In the genomic region with DNA sequence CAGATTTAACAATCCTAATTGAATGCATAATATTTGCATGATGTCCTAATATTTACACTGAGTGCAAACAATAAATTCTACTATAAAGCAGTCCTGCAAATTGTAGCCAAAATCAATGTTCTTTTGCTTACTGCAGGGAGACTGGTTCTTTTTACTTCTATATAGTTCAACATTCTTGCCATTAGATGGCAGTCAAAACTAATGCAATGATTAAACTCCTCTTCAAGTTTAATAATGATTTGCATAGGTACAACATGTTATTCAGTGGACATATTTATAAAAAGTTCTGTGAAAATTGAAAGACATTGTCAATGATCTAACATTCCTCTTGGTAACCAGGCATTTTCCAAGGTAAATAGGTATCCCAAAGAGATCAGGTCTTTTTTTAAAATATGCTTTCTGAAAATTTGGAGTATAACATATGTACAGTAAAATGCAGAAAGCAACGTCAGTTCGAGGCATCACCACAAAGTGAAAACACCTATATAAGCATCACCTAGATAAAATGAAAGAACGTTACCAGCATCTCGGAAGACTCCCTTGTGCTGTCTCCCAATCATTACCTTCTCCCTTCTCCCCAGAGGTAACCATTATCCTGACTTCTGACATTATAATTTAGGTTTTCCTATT, we compare ENCODE assay signal across 8 cellular contexts. TPM values are rescaled to one million over a fixed set of nuclear protein-coding genes. Genes with fewer than 3 reads are reported as not detected.
DNase-seq lines count a peak whose midpoint lies in the region; ATAC-seq, FAIRE-seq and TF ChIP-seq lines count a peak whose summit lies in the region.

No MANE protein-coding gene starts in this region.

- peak; percentile 3 for DNase-seq in DMS153 (lab: John Stamatoyannopoulos, UW)
- peak; percentile 55 for DNase-seq in Jurkat, Clone E6-1 (ENCODE audit: low read depth, low spot score)
- peak; percentile 53 for DNase-seq in OCI-LY7 (ENCODE audit: low spot score)
- DNase-seq in H1 (ENCODE audit: low read depth in 1 of 2, low spot score in 2 of 2), result no peak
- DNase-seq in myocyte (ENCODE audit: low read depth), result peak; percentile 63
- DNase-seq in stimulated activated CD4-positive, alpha-beta T cell treated with anti-CD3 and anti-CD28 coated beads, Interleukin-2, amount 100 ng/mL, for 48 hours, result no peak

- peak; percentile 64 to 68 for TF ChIP-seq RAD21 in H1 (IDR thresholded peaks at IDR 0.05 in 1 of 2, conservative IDR thresholded peaks at IDR 0.05 in 1 of 2; ENCODE audit: low read depth in 2 of 2, low read length in 2 of 2)

- H4K5ac ChIP-seq in H1 (ENCODE audit: insufficient read length, low read depth, low read length), result no peak overlapping the region

- 83% methylated on average over 4 of the region's 4 CpGs; no CpG with 5 or more reads in 1 of the 2 experiments for WGBS in H1 (ENCODE audit: extremely low coverage in 1 of 2, insufficient coverage in 1 of 2, insufficient read length in 1 of 2, insufficient replicate concordance in 2 of 2, low coverage in 1 of 2, low lambda C conversion rate in 2 of 2, missing lambda C conversion rate in 1 of 2), 2 experiments

- H3K4me1 ChIP-seq in OCI-LY7 (ENCODE audit: insufficient read depth, low read length, poor library complexity, severe bottlenecking), result no peaks in the 10 kb centered on the region
- no peaks in the 10 kb centered on the region for H3K4me1 ChIP-seq in H1 (replicated peaks in 1 of 4; ENCODE audit: control insufficient read depth in 3 of 4, insufficient read depth in 4 of 4, low read length in 3 of 4)

- no peak overlapping the region for H3K4ac ChIP-seq in H1 (replicated peaks; ENCODE audit: insufficient read length, low read depth, low read length)

- H3K27ac ChIP-seq in OCI-LY7 (ENCODE audit: low read depth, low read length, poor library complexity, severe bottlenecking) (no peak overlapping the region), H1 (ENCODE audit: low read depth, low read length) (no peak overlapping the region)

- H3K4me2 ChIP-seq in OCI-LY7 (ENCODE audit: low read length) (no peak overlapping the region), H1 (ENCODE audit: insufficient read depth in 1 of 2, low read depth in 2 of 2, low read length in 2 of 2) (no peak overlapping the region)

- H3K9me3 ChIP-seq in OCI-LY7 (ENCODE audit: low read length) (no peaks in the 10 kb centered on the region), H1 (ENCODE audit: insufficient read depth in 2 of 2, low read depth in 1 of 2, low read length in 1 of 2) (peaks cover 15 to 20% of the 10 kb centered on the region in 2 experiments; a peak in 3 of 4 replicates)

- TF ChIP-seq POLR2A in H1 (IDR thresholded peaks at IDR 0.05; ENCODE audit: control extremely low read depth in 1 of 2, low read depth in 2 of 2, low read length in 2 of 2), result no peak

- no peak overlapping the region for H2BK12ac ChIP-seq in H1 (ENCODE audit: low read depth, low read length)

- CTCF ChIA-PET in OCI-LY7 (lab: Charles Lee; ENCODE audit: unreplicated experiment), result no interaction called here
- CTCF ChIA-PET in H1 (lab: Charles Lee; ENCODE audit: partially characterized antibody), result interaction anchor here (0.7 to 1.9 kb wide), 17 partner anchors 9 to 413 kb away, joined by 3 to 7 read pairs (median 4); no protein-coding TSS in a partner anchor

- H4K20me1 ChIP-seq in OCI-LY7 (ENCODE audit: insufficient read depth, low read length), result no peaks in the 10 kb centered on the region
- no peaks in the 10 kb centered on the region for H4K20me1 ChIP-seq in H1 (replicated peaks in 1 of 2; ENCODE audit: control insufficient read depth in 1 of 2, insufficient read depth in 2 of 2, low read length in 2 of 2)

- intact Hi-C loops in OCI-LY7 (cut with micrococcal nuclease; ENCODE audit: unreplicated experiment), result loop anchor here (2.0 to 10.0 kb wide), 4 partner anchors 133 to 409 kb away; no protein-coding TSS in a partner anchor

- H3K9ac ChIP-seq in H1 (replicated peaks in 1 of 4; ENCODE audit: extremely low read depth in 1 of 4, low read depth in 3 of 4, low read length in 3 of 4), result no peak overlapping the region

- no peak overlapping the region for H3K4me3 ChIP-seq in Jurkat, Clone E6-1 (ENCODE audit: low read length)
- H3K4me3 ChIP-seq in OCI-LY7 (ENCODE audit: low read depth, low read length, poor library complexity, severe bottlenecking) (no peak overlapping the region), H1 (ENCODE audit: extremely low read depth in 1 of 4, insufficient read depth in 2 of 4, low read depth in 3 of 4, low read length in 4 of 4) (no peak overlapping the region)

- no peak for TF ChIP-seq EP300 in H1 (IDR thresholded peaks at IDR 0.05; ENCODE audit: borderline replicate concordance in 1 of 2, low read depth in 2 of 2, low read length in 2 of 2)

- no peak overlapping the region for H4K8ac ChIP-seq in H1 (ENCODE audit: extremely low read depth, insufficient read depth, low read length)

- TF ChIP-seq CTCF in OCI-LY7 (conservative IDR thresholded peaks at IDR 0.05; ENCODE audit: low read length) (peak; percentile 89), H1 (IDR thresholded peaks at IDR 0.05; ENCODE audit: control extremely low read depth in 1 of 3, insufficient read depth in 1 of 3, low read depth in 1 of 3, low read length in 3 of 3) (peak in 2 of 3 experiments; percentile 36 to 44; a peak in 2 of 4 replicates)

- no peak overlapping the region for H3K23ac ChIP-seq in H1 (ENCODE audit: insufficient read length)

- H3K18ac ChIP-seq in H1 (ENCODE audit: extremely low read depth, low read length), result no peak overlapping the region

- no peak overlapping the region for H2BK5ac ChIP-seq in H1 (ENCODE audit: low read depth, low read length)

- ATAC-seq in GM19023 (IDR thresholded peaks at IDR 0.05; ENCODE audit: unreplicated experiment) (no peak), GM21737 (IDR thresholded peaks at IDR 0.05; ENCODE audit: unreplicated experiment) (no peak)

- no peak overlapping the region for H2AFZ ChIP-seq in OCI-LY7 (ENCODE audit: low read length)
- H2AFZ ChIP-seq in H1 (ENCODE audit: low read length), result no peak overlapping the region

- no peak overlapping the region for H2BK15ac ChIP-seq in H1 (ENCODE audit: low read length)

- no TSS peak for BruUV-seq in OCI-LY7 (replicated peaks; lab: Mats Ljungman, UMichigan)

- no peaks in the 10 kb centered on the region for H3K79me2 ChIP-seq in OCI-LY7 (ENCODE audit: insufficient read depth, low read depth, low read length)
- H3K79me2 ChIP-seq in H1 (ENCODE audit: control insufficient read depth in 1 of 2, insufficient read depth in 2 of 2, low read length in 2 of 2), result no peaks in the 10 kb centered on the region

- H3K79me1 ChIP-seq in H1 (ENCODE audit: low read depth, low read length), result no peaks in the 10 kb centered on the region

- H2BK120ac ChIP-seq in H1 (replicated peaks; ENCODE audit: low read depth, low read length), result no peak overlapping the region

- POLR2A ChIA-PET in OCI-LY7 (lab: Charles Lee), result no interaction called here
- POLR2A ChIA-PET in H1 (lab: Charles Lee; ENCODE audit: partially characterized antibody), result no interaction called here

- H3K36me3 ChIP-seq in OCI-LY7 (ENCODE audit: insufficient read depth, low read length), result no peaks in the 10 kb centered on the region
- H3K36me3 ChIP-seq in H1 (ENCODE audit: control insufficient read depth in 2 of 4, insufficient read depth in 4 of 4, low read length in 3 of 4), result no peaks in the 10 kb centered on the region; a peak in 1 of 8 replicates

- no peak overlapping the region for H2BK20ac ChIP-seq in H1 (ENCODE audit: low read length)

- no peak overlapping the region for H4K91ac ChIP-seq in H1 (replicated peaks; ENCODE audit: insufficient read length, low read length)

- no peaks in the 10 kb centered on the region for H3K23me2 ChIP-seq in H1 (ENCODE audit: low read depth, low read length)

- H2AK5ac ChIP-seq in H1 (ENCODE audit: low read depth, low read length), result no peak overlapping the region

- FAIRE-seq in H1 (lab: Jason Lieb, UNC), result no peak

- H3K9me2 ChIP-seq in OCI-LY7 (ENCODE audit: insufficient read depth, low read length), result no peaks in the 10 kb centered on the region

- no peaks in the 10 kb centered on the region for H3K27me3 ChIP-seq in H1 (replicated peaks in 1 of 4; ENCODE audit: control insufficient read depth in 3 of 4, extremely low read depth in 1 of 4, insufficient read depth in 3 of 4, low read length in 3 of 4)

- H3K14ac ChIP-seq in H1 (ENCODE audit: insufficient read length), result no peak overlapping the region

- no peak overlapping the region for H3K56ac ChIP-seq in H1 (replicated peaks; ENCODE audit: insufficient read length, low read depth, low read length)

TF ChIP-seq in H1, 55 proteins besides CTCF, POLR2A, EP300 and RAD21:
- TF ChIP-seq CHD1 (IDR thresholded peaks at IDR 0.05; ENCODE audit: low read depth, low read length) (no peak), EGR1 (IDR thresholded peaks at IDR 0.05; ENCODE audit: borderline replicate concordance, low read depth, low read length) (no peak), TEAD4 (IDR thresholded peaks at IDR 0.05; ENCODE audit: low read depth, low read length) (peak; percentile 95)

RNA-seq across cellular contexts. Expression of a gene that starts 9.8 kb away (rescaled TPM):
- polyA plus RNA-seq in Jurkat, Clone E6-1 (2012; ENCODE audit: insufficient read depth, insufficient read length), result 12.3 TPM
- total RNA-seq in OCI-LY7 (2014; rRNA removed; shearing (Covaris generic)), result 0.13 TPM in 1 of 2 replicates, not detected in the other
- total RNA-seq in OCI-LY7 (2022) (0.13 and 0.37 TPM in 2 replicates), myocyte (14.9 and 19.8 TPM in 2 replicates)
- total RNA-seq in H1 (2021; fragmentation: NEBNext Ultra II Directional; extraction: Animal tissue kit (Norgen Biotek cat#: 25700)), result 94.2 and 95.9 TPM in 2 replicates
- polyA plus RNA-seq in H1 (2011; rRNA removed), result 25.4 and 48.9 TPM in 2 replicates
- 49.1 TPM for polyA plus RNA-seq in H1 (2011; cell fraction: cytosol; rRNA removed)
- 20.3 TPM for polyA plus RNA-seq in H1 (2011; cell fraction: nucleus; rRNA removed)
- 43.6 to 76.2 TPM (median 52.6 TPM) in 4 replicates for polyA plus RNA-seq in H1 (2012, experiment 1 of 2)
- polyA plus RNA-seq in H1 (2012, experiment 2 of 2), result 4.1 TPM
- 60.8 TPM for polyA plus RNA-seq in H1 (2013, experiment 1 of 2)
- 60.3 TPM for polyA plus RNA-seq in H1 (2013, experiment 2 of 2)
- 69.1 and 75.1 TPM in 2 replicates for polyA minus RNA-seq in H1 (2011; rRNA and poly(A)+ RNA removed)
- 44.2 TPM for polyA minus RNA-seq in H1 (2011; cell fraction: cytosol; rRNA and poly(A)+ RNA removed)
- 97.4 TPM for polyA minus RNA-seq in H1 (2011; cell fraction: nucleus; rRNA and poly(A)+ RNA removed)
- 10.2 TPM for polyA plus RNA-seq in myocyte (2012)

Comparison
In these comparisons a context has a peak if more than half of its experiments do, and no peak if none do; other contexts are left out.
1. DNase-seq: peak in DMS153 (single experiment), Jurkat, Clone E6-1 (single experiment), OCI-LY7 (single experiment) and myocyte (single experiment); none in H1 (0 of 2) and stimulated activated CD4-positive, alpha-beta T cell treated with anti-CD3 and anti-CD28 coated beads, Interleukin-2, amount 100 ng/mL, for 48 hours (0 of 2).
2. RNA of a gene that starts 9.8 kb away (total RNA-seq): 94.2 to 95.9 TPM in H1 and 14.9 to 19.8 TPM in myocyte; 0.13 to 0.37 TPM in OCI-LY7; every median in the first group is over 10 times any median in the second.